18 cellular contexts compared by ENCODE assay signal in the genomic region with DNA sequence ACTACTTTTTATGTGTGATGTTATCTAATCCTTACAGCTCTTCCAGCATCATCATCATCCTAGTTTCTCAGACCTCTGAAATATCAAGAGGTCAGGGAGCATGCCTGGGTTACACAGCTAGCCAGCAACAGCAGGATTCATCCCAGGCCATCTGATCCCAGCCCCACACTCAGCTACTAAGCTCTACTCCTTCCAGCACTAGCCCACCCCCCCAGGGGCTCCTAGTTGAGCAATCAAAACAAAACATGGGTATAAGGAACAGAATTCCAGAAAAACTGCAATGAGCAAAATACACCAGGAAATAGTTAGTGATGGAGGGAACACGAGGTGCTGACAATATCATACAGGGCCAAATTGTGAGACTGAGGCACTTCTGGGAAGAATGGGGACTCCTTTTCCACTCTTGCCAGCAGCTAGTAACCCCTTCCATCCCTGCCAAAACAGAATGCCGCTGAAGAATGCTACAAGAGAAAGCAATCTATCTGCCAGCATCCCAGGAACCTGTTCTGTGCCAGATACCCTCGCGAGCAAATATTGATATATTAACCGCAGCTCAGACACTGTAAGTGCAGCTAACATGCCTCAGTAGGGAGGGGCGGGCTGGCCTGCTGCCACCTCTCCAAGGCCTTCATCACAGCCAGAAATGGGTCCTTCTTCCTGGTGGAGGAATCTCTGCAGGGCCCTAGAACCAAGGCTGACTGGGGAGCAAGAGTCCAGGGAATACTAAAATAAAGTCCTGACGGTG.
DNase-seq lines count a peak whose midpoint lies in the region; ATAC-seq and TF ChIP-seq lines count a peak whose summit lies in the region.
"Had no signal": no experiment of that assay in that cellular context is flagged by ENCODE, and none has a peak within 500 bp of the region (broad histone marks: within the 10 kb centered on the region; RNA-seq: fewer than 3 reads in every experiment).

No MANE protein-coding gene starts in this region.

- no peaks in the 10 kb centered on the region for H3K4me1 ChIP-seq in breast epithelium
- no peaks in the 10 kb centered on the region for H3K4me1 ChIP-seq in mammary epithelial cell (ENCODE audit: insufficient read depth, low read length)
- no peaks in the 10 kb centered on the region for H3K4me1 ChIP-seq in mucosa of descending colon (ENCODE audit: low read depth)

- H4K20me1 ChIP-seq in mammary epithelial cell (ENCODE audit: insufficient read depth, low read length), result no peaks in the 10 kb centered on the region

- peak overlapping the region in 1 of 2 donors; percentile 58 for H3K27ac ChIP-seq in breast epithelium
- no peak overlapping the region for H3K27ac ChIP-seq in mammary epithelial cell (ENCODE audit: insufficient read depth, low read depth, low read length)
- H3K27ac ChIP-seq in coronary artery, result peak overlapping the region in 1 of 2 donors; percentile 15

- H3K27me3 ChIP-seq in breast epithelium (no peaks in the 10 kb centered on the region), mammary epithelial cell (ENCODE audit: insufficient read depth, low read length) (no peaks in the 10 kb centered on the region)
- H3K27me3 ChIP-seq: adrenal gland had no signal

- TF ChIP-seq POLR2A in breast epithelium (IDR thresholded peaks at IDR 0.05), result no peak

- no peak overlapping the region for H3K9ac ChIP-seq in mammary epithelial cell (ENCODE audit: insufficient read depth, low read length)

- TF ChIP-seq CTCF in breast epithelium (IDR thresholded peaks at IDR 0.05) (no peak), mammary epithelial cell (conservative IDR thresholded peaks at IDR 0.05 in 1 of 2, IDR thresholded peaks at IDR 0.05 in 1 of 2; ENCODE audit: extremely low read depth in 1 of 2, insufficient read depth in 1 of 2, low read depth in 1 of 2, low read length in 2 of 2) (no peak), coronary artery (IDR thresholded peaks at IDR 0.05) (no peak), mucosa of descending colon (IDR thresholded peaks at IDR 0.05) (no peak)

- H3K36me3 ChIP-seq in breast epithelium (no peaks in the 10 kb centered on the region), mammary epithelial cell (ENCODE audit: insufficient read depth, low read length) (no peaks in the 10 kb centered on the region), mucosa of descending colon (ENCODE audit: low read depth) (no peaks in the 10 kb centered on the region)
- H3K36me3 ChIP-seq: adrenal gland had no signal

- peak; percentile 83 for ATAC-seq in mucosa of descending colon
- no peak for ATAC-seq in T-helper 17 cell
- no peak for ATAC-seq in HG03135 (IDR thresholded peaks at IDR 0.05; ENCODE audit: unreplicated experiment)
- ATAC-seq: stimulated activated memory B cell treated with anti-CD40 and anti-IgM and Interleukin-4, amounts not matched to agents 10 μg/mL and 1 μg/mL and 100 μg/mL, for 72 hours had no signal

- H3K36me3 Mint-ChIP-seq in T-helper 17 cell (ENCODE audit: low read depth), result no peaks in the 10 kb centered on the region
- H3K36me3 Mint-ChIP-seq: CD4-positive, CD25-positive, alpha-beta regulatory T cell; immature natural killer cell; stimulated activated memory B cell treated with anti-CD40 and anti-IgM and Interleukin-4, amounts not matched to agents 10 μg/mL and 1 μg/mL and 100 μg/mL, for 72 hours had no signal

- CTCF ChIA-PET in mammary epithelial cell (lab: Charles Lee; ENCODE audit: low non-redundant PET), result no interaction called here

- H3K4me3 Mint-ChIP-seq in T-helper 17 cell, result no peak overlapping the region
- H3K4me3 Mint-ChIP-seq: activated T-helper 1 cell treated with anti-CD3 and anti-CD28 coated beads, Interleukin-12 subunit alpha, Interleukin-12 subunit beta, Interleukin-2, Interleukin-4 antibody, amounts not matched to agents 30 ng/mL and 10 ng/mL and 1 ng/mL, durations not matched to agents 14 hours and 24 hours and 36 hours; CD4-positive, CD25-positive, alpha-beta regulatory T cell; immature natural killer cell; stimulated activated memory B cell treated with anti-CD40 and anti-IgM and Interleukin-4, amounts not matched to agents 10 μg/mL and 1 μg/mL and 100 μg/mL, for 72 hours had no signal

- dilution Hi-C loops in mammary epithelial cell (cut with HindIII; ENCODE audit: low sequenced_read_pairs), result no loop called here

- no peaks in the 10 kb centered on the region for H3K4me1 Mint-ChIP-seq in T-helper 17 cell
- H3K4me1 Mint-ChIP-seq: CD4-positive, CD25-positive, alpha-beta regulatory T cell; immature natural killer cell; stimulated activated memory B cell treated with anti-CD40 and anti-IgM and Interleukin-4, amounts not matched to agents 10 μg/mL and 1 μg/mL and 100 μg/mL, for 72 hours had no signal

- WGBS in mammary epithelial cell (ENCODE audit: low coverage, missing lambda C conversion rate), result 93% methylated on average over 7 of the region's 7 CpGs

- no peak overlapping the region for H3K4me2 ChIP-seq in mammary epithelial cell (ENCODE audit: insufficient read depth, low read depth, low read length)

- intact Hi-C loops in breast epithelium (cut with DNase I; ENCODE audit: low total_unique reads), result no loop called here
- intact Hi-C loops in mammary epithelial cell (cut with micrococcal nuclease), result no loop called here
- intact Hi-C loops in mucosa of descending colon (cut with DNase I, micrococcal nuclease), result no loop called here

- peaks cover 12% of the 10 kb centered on the region for H3K27me3 Mint-ChIP-seq in T-helper 17 cell
- H3K27me3 Mint-ChIP-seq: stimulated activated memory B cell treated with anti-CD40 and anti-IgM and Interleukin-4, amounts not matched to agents 10 μg/mL and 1 μg/mL and 100 μg/mL, for 72 hours had no signal

- no peak overlapping the region for H2AFZ ChIP-seq in mammary epithelial cell (ENCODE audit: low read depth, low read length)

- DNase-seq in breast epithelium (ENCODE audit: low spot score in 2 of 2), result peak; percentile 24 to 59
- no peak for DNase-seq in mammary epithelial cell
- DNase-seq in coronary artery (ENCODE audit: low spot score), result no peak
- DNase-seq in mucosa of descending colon, result peak; percentile 70 to 82 (median 78)
- DNase-seq in ureter (ENCODE audit: low spot score), result peak; percentile 84
- DNase-seq in T-helper 17 cell, result no peak
- no peak for DNase-seq in dedifferentiated amniotic fluid mesenchymal stem cell (ENCODE audit: extremely low spot score)
- DNase-seq: CD4-positive, CD25-positive, alpha-beta regulatory T cell; foreskin melanocyte; immature natural killer cell; MM.1S; NCI-H2107; NCI-H526; SW 1271 had no signal

- no peak overlapping the region for H3K4me3 ChIP-seq in breast epithelium
- H3K4me3 ChIP-seq in mammary epithelial cell (replicated peaks in 1 of 3; ENCODE audit: insufficient read depth in 1 of 3, low read depth in 2 of 3, low read length in 3 of 3), result no peak overlapping the region
- peak overlapping the region; percentile 7 for H3K4me3 ChIP-seq in coronary artery
- no peak overlapping the region for H3K4me3 ChIP-seq in mucosa of descending colon
- H3K4me3 ChIP-seq: adrenal gland had no signal

- H3K27ac Mint-ChIP-seq in T-helper 17 cell, result no peak overlapping the region
- H3K27ac Mint-ChIP-seq: activated T-helper 1 cell treated with anti-CD3 and anti-CD28 coated beads, Interleukin-12 subunit alpha, Interleukin-12 subunit beta, Interleukin-2, Interleukin-4 antibody, amounts not matched to agents 30 ng/mL and 10 ng/mL and 1 ng/mL, durations not matched to agents 14 hours and 24 hours and 36 hours; CD4-positive, CD25-positive, alpha-beta regulatory T cell; immature natural killer cell; stimulated activated memory B cell treated with anti-CD40 and anti-IgM and Interleukin-4, amounts not matched to agents 10 μg/mL and 1 μg/mL and 100 μg/mL, for 72 hours had no signal

- H3K9me3 ChIP-seq in breast epithelium, result no peaks in the 10 kb centered on the region
- no peaks in the 10 kb centered on the region for H3K9me3 ChIP-seq in mammary epithelial cell (replicated peaks; ENCODE audit: insufficient read depth, low read length)
- H3K9me3 ChIP-seq in mucosa of descending colon, result no peaks in the 10 kb centered on the region
- H3K9me3 ChIP-seq in T-helper 17 cell (ENCODE audit: control insufficient read depth, low read length, poor library complexity, severe bottlenecking), result no peaks in the 10 kb centered on the region
- H3K9me3 ChIP-seq: adrenal gland had no signal

- BruUV-seq in mammary epithelial cell (replicated peaks; lab: Mats Ljungman, UMichigan), result no TSS peak

- in situ Hi-C loops in mammary epithelial cell (cut with MboI; ENCODE audit: low sequenced_read_pairs in 2 of 2), result no loop called here

- H3K79me2 ChIP-seq in mammary epithelial cell (ENCODE audit: insufficient read depth, low read length), result no peaks in the 10 kb centered on the region

Comparison
In these comparisons a context has a peak if more than half of its experiments do, and no peak if none do; other contexts are left out.
1. DNase-seq: peak in breast epithelium (2 of 2), mucosa of descending colon (3 of 3) and ureter (single experiment); none in mammary epithelial cell (single experiment), coronary artery (single experiment), T-helper 17 cell (0 of 3) and dedifferentiated amniotic fluid mesenchymal stem cell (single experiment).